ENCODE assay signal across 9 cellular contexts in genomic region chr6:15775741-15776140, GRCh38.
"Had no signal": no experiment of that assay in that cellular context is flagged by ENCODE, and none has a peak within 500 bp of the region (broad histone marks: within the 10 kb centered on the region; RNA-seq: fewer than 3 reads in every experiment).

No MANE protein-coding gene starts in this region.

- H3K36me3 Mint-ChIP-seq: naive thymus-derived CD8-positive, alpha-beta T cell; WTC11 had no signal

- H3K27ac Mint-ChIP-seq: naive thymus-derived CD8-positive, alpha-beta T cell; WTC11 had no signal

- H3K4me3 Mint-ChIP-seq: naive thymus-derived CD8-positive, alpha-beta T cell; stimulated activated naive B cell treated with anti-CD40 and anti-IgM and Interleukin-4, amounts not matched to agents 10 μg/mL and 1 μg/mL and 100 μg/mL, for 72 hours; WTC11 had no signal

- ATAC-seq: lower lobe of right lung; naive thymus-derived CD8-positive, alpha-beta T cell; pancreas; sciatic nerve; WTC11 had no signal

- H3K4me1 Mint-ChIP-seq: naive thymus-derived CD8-positive, alpha-beta T cell had no signal

- DNase-seq: adrenal gland; lower lobe of right lung; naive thymus-derived CD8-positive, alpha-beta T cell; pancreas; stimulated activated naive B cell treated with anti-CD40 and anti-IgM and Interleukin-4, amounts not matched to agents 10 μg/mL and 1 μg/mL and 100 μg/mL, for 72 hours; SW 1271; thyroid gland had no signal

- H3K9me3 Mint-ChIP-seq: naive thymus-derived CD8-positive, alpha-beta T cell; WTC11 had no signal
